In genomic region chr11:64771861-64772260, GRCh38 we compare ENCODE assay signal across 14 cellular contexts. TPM values are rescaled to one million over a fixed set of nuclear protein-coding genes. Genes with fewer than 3 reads are reported as not detected.
DNase-seq lines count a peak whose midpoint lies in the region; ATAC-seq and TF ChIP-seq lines count a peak whose summit lies in the region.
"Had no signal": no experiment of that assay in that cellular context is flagged by ENCODE, and none has a peak within 500 bp of the region (broad histone marks: within the 10 kb centered on the region; RNA-seq: fewer than 3 reads in every experiment).

No MANE protein-coding gene starts in this region.

- H3K27me3 ChIP-seq in HL-60 (ENCODE audit: insufficient read depth, poor library complexity, severe bottlenecking) = no peaks in the 10 kb centered on the region
- H3K27me3 ChIP-seq in suprapubic skin = no peaks in the 10 kb centered on the region

- H3K9me3 ChIP-seq in suprapubic skin = no peaks in the 10 kb centered on the region

- peaks cover 98% of the 10 kb centered on the region for H3K36me3 ChIP-seq in suprapubic skin

- DNase-seq in SIG-M5 treated with dmso at 0.1 percent for 504 hours (lab: John Stamatoyannopoulos, UW; ENCODE audit: unreplicated experiment) = peak; percentile 46
- no peak for DNase-seq in SIG-M5 (lab: John Stamatoyannopoulos, UW)
- no peak for DNase-seq in HL-60 (ENCODE audit: low read depth in 1 of 2, low spot score in 1 of 2)
- no peak for DNase-seq in activated naive CD8-positive, alpha-beta T cell treated with anti-CD3 and anti-CD28 coated beads, Interleukin-2, amount 10 ng/mL, durations not matched to agents 7 days and 5 days
- no peak for DNase-seq in progenitor cell of endocrine pancreas (ENCODE audit: low spot score, unreplicated experiment)
- no peak for DNase-seq in suprapubic skin (ENCODE audit: low spot score in 2 of 2)
- no peak for DNase-seq in anterior cingulate cortex (lab: John Stamatoyannopoulos, UW)
- DNase-seq in stimulated activated CD4-positive, alpha-beta T cell treated with anti-CD3 and anti-CD28 coated beads, Interleukin-4, amount 100 ng/mL, for 4 hours = no peak
- DNase-seq: 8988T; activated CD4-positive, alpha-beta T cell treated with anti-CD3 and anti-CD28 coated beads, Interleukin-2, amount 50 U/mL, for 4 hours; NCI-H2171; stimulated activated CD4-positive, alpha-beta T cell treated with anti-CD3 and anti-CD28 coated beads, Interleukin-2, amount 100 ng/mL, for 24 hours had no signal

- H3K4me1 Mint-ChIP-seq in activated naive CD8-positive, alpha-beta T cell treated with anti-CD3 and anti-CD28 coated beads, Interleukin-2, amount 10 ng/mL, durations not matched to agents 7 days and 5 days = peaks cover 70% of the 10 kb centered on the region
- peaks cover 29% of the 10 kb centered on the region for H3K4me1 Mint-ChIP-seq in progenitor cell of endocrine pancreas (ENCODE audit: low read depth)

- TF ChIP-seq POLR2A in suprapubic skin (IDR thresholded peaks at IDR 0.05) = no peak

- TF ChIP-seq CTCF in HL-60 (IDR thresholded peaks at IDR 0.05; ENCODE audit: insufficient read depth, low read length) = no peak
- no peak for TF ChIP-seq CTCF in progenitor cell of endocrine pancreas (IDR thresholded peaks at IDR 0.05; ENCODE audit: unreplicated experiment)
- no peak for TF ChIP-seq CTCF in suprapubic skin (IDR thresholded peaks at IDR 0.05)

- POLR2A ChIA-PET in activated naive CD8-positive, alpha-beta T cell treated with anti-CD3 and anti-CD28 coated beads, Interleukin-2, amount 10 ng/mL, durations not matched to agents 7 days and 5 days (lab: Charles Lee) = interaction anchor here (0.5 to 11.0 kb wide), 4 partner anchors 8 to 256 kb away, joined by 3 to 157 read pairs (median 7); partner anchors contain the start of genes MAP4K2, PYGM and RASGRP2

- H3K27ac Mint-ChIP-seq in activated naive CD8-positive, alpha-beta T cell treated with anti-CD3 and anti-CD28 coated beads, Interleukin-2, amount 10 ng/mL, durations not matched to agents 7 days and 5 days = peak overlapping the region; percentile 79
- H3K27ac Mint-ChIP-seq in progenitor cell of endocrine pancreas = peak overlapping the region; percentile 1

- peak overlapping the region; percentile 46 for H3K27ac ChIP-seq in HL-60 (replicated peaks)
- no peak overlapping the region for H3K27ac ChIP-seq in suprapubic skin

- H3K27me3 Mint-ChIP-seq in activated naive CD8-positive, alpha-beta T cell treated with anti-CD3 and anti-CD28 coated beads, Interleukin-2, amount 10 ng/mL, durations not matched to agents 7 days and 5 days = no peaks in the 10 kb centered on the region
- H3K27me3 Mint-ChIP-seq in progenitor cell of endocrine pancreas = no peaks in the 10 kb centered on the region

- H3K4me1 ChIP-seq in suprapubic skin = peaks cover 48% of the 10 kb centered on the region

- TF ChIP-seq EP300 in suprapubic skin (IDR thresholded peaks at IDR 0.05) = no peak

- H3K9me3 Mint-ChIP-seq in activated naive CD8-positive, alpha-beta T cell treated with anti-CD3 and anti-CD28 coated beads, Interleukin-2, amount 10 ng/mL, durations not matched to agents 7 days and 5 days = no peaks in the 10 kb centered on the region
- no peaks in the 10 kb centered on the region for H3K9me3 Mint-ChIP-seq in progenitor cell of endocrine pancreas (ENCODE audit: low read depth)
- H3K9me3 Mint-ChIP-seq: brain had no signal

- 81% methylated on average over 2 of the region's 2 CpGs for whole genome bisulfite sequencing in suprapubic skin

- H3K4me3 Mint-ChIP-seq in activated naive CD8-positive, alpha-beta T cell treated with anti-CD3 and anti-CD28 coated beads, Interleukin-2, amount 10 ng/mL, durations not matched to agents 7 days and 5 days = peak overlapping the region; percentile 26
- no peak overlapping the region for H3K4me3 Mint-ChIP-seq in progenitor cell of endocrine pancreas (ENCODE audit: low read depth)

- ATAC-seq in activated naive CD8-positive, alpha-beta T cell treated with anti-CD3 and anti-CD28 coated beads, Interleukin-2, amount 10 ng/mL, durations not matched to agents 7 days and 5 days (ENCODE audit: low read depth) = no peak

- H3K4me3 ChIP-seq in HL-60 (replicated peaks; ENCODE audit: insufficient read depth, low read length) = no peak overlapping the region
- H3K4me3 ChIP-seq in suprapubic skin = no peak overlapping the region

- peaks cover 70% of the 10 kb centered on the region for H3K36me3 Mint-ChIP-seq in activated naive CD8-positive, alpha-beta T cell treated with anti-CD3 and anti-CD28 coated beads, Interleukin-2, amount 10 ng/mL, durations not matched to agents 7 days and 5 days
- peaks cover 70% of the 10 kb centered on the region for H3K36me3 Mint-ChIP-seq in progenitor cell of endocrine pancreas (ENCODE audit: insufficient read depth)

RNA-seq across cellular contexts. Expression of gene SF1, which starts 6.5 kb away (rescaled TPM):
- total RNA-seq in activated naive CD8-positive, alpha-beta T cell treated with anti-CD3 and anti-CD28 coated beads, Interleukin-2, amount 10 ng/mL, durations not matched to agents 7 days and 5 days = 100 to 1,000 TPM; 519 to 524 TPM
- 500 and 503 TPM in 2 replicates for total RNA-seq in progenitor cell of endocrine pancreas
- 100 to 1,000 TPM; 270 to 559 (median 373) TPM for total RNA-seq in suprapubic skin

RNA-seq across cellular contexts. Expression of gene PYGM, which starts 12.1 kb away (rescaled TPM):
- 1 to 10 TPM; 3.8 to 7.2 TPM for total RNA-seq in activated naive CD8-positive, alpha-beta T cell treated with anti-CD3 and anti-CD28 coated beads, Interleukin-2, amount 10 ng/mL, durations not matched to agents 7 days and 5 days
- total RNA-seq in progenitor cell of endocrine pancreas (1.4 and 1.6 TPM in 2 replicates), suprapubic skin (1 to 10 TPM; 1.1 to 2.7 (median 1.2) TPM)
- total RNA-seq: Daoy had no signal

RNA-seq across cellular contexts. Expression of gene RASGRP2, which starts 27.9 kb away (rescaled TPM):
- total RNA-seq in activated naive CD8-positive, alpha-beta T cell treated with anti-CD3 and anti-CD28 coated beads, Interleukin-2, amount 10 ng/mL, durations not matched to agents 7 days and 5 days = 100 to 1,000 TPM; 159 to 162 TPM
- total RNA-seq in progenitor cell of endocrine pancreas (0.53 and 0.73 TPM in 2 replicates), suprapubic skin (1 to 10 TPM in 2 of 4 donors, under 1 TPM in 2; 0.64 to 7.6 (median 3.9) TPM)
- total RNA-seq: Daoy had no signal

RNA-seq across cellular contexts. Expression of gene MAP4K2, which starts 31.2 kb away (rescaled TPM):
- total RNA-seq in activated naive CD8-positive, alpha-beta T cell treated with anti-CD3 and anti-CD28 coated beads, Interleukin-2, amount 10 ng/mL, durations not matched to agents 7 days and 5 days = 10 to 100 TPM; 92.0 to 96.2 TPM
- total RNA-seq in progenitor cell of endocrine pancreas (12.7 and 13.3 TPM in 2 replicates), suprapubic skin (10 to 100 TPM; 13.6 to 20.4 (median 15.3) TPM)

RNA-seq across cellular contexts. Expression of gene MEN1, which starts 38.5 kb away (rescaled TPM):
- total RNA-seq in activated naive CD8-positive, alpha-beta T cell treated with anti-CD3 and anti-CD28 coated beads, Interleukin-2, amount 10 ng/mL, durations not matched to agents 7 days and 5 days = 10 to 100 TPM; 37.4 to 39.0 TPM
- 54.6 and 61.5 TPM in 2 replicates for total RNA-seq in progenitor cell of endocrine pancreas
- total RNA-seq in suprapubic skin = 10 to 100 TPM; 26.9 to 46.6 (median 36.1) TPM

Comparison
In these comparisons a context has a peak if more than half of its experiments do, and no peak if none do; other contexts are left out.
1. RNA of gene RASGRP2, which starts 27.9 kb away (total RNA-seq): 159 to 162 TPM in activated naive CD8-positive, alpha-beta T cell treated with anti-CD3 and anti-CD28 coated beads, Interleukin-2, amount 10 ng/mL, durations not matched to agents 7 days and 5 days; 0.64 to 7.6 TPM in suprapubic skin and 0.53 to 0.73 TPM in progenitor cell of endocrine pancreas; every median in the first group is over 10 times any median in the second.